ENCODE assay signal across 9 cellular contexts in genomic region chr16:66954097-66954659, GRCh38. TPM values are rescaled to one million over a fixed set of nuclear protein-coding genes. Genes with fewer than 3 reads are reported as not detected.
A peak's percentile ranks its signal among the peaks of the same experiment; 100 is the strongest.
DNase-seq lines count a peak whose midpoint lies in the region; ATAC-seq and TF ChIP-seq lines count a peak whose summit lies in the region.
"Had no signal": no experiment of that assay in that cellular context is flagged by ENCODE, and none has a peak within 500 bp of the region (broad histone marks: within the 10 kb centered on the region; RNA-seq: fewer than 3 reads in every experiment).

No MANE protein-coding gene starts in this region.

- H3K9me3 Mint-ChIP-seq in CD4-positive, alpha-beta memory T cell, result peaks cover 0 to 8% (median 4%) of the 10 kb centered on the region in 8 donors
- peaks cover 8% of the 10 kb centered on the region for H3K9me3 Mint-ChIP-seq in chondrocyte (ENCODE audit: low read depth)

- intact Hi-C loops in CD4-positive, alpha-beta memory T cell (cut with micrococcal nuclease), result loop anchor here (1.0 to 5.0 kb wide), 5 partner anchors 23 to 513 kb away; partner anchors contain the start of gene ZDHHC1

- no peak overlapping the region for H3K4me3 ChIP-seq in CD4-positive, alpha-beta memory T cell (ENCODE audit: low read length in 2 of 2)

- H3K27me3 Mint-ChIP-seq in CD4-positive, alpha-beta memory T cell, result peaks cover 25 to 33% of the 10 kb centered on the region in 2 donors
- H3K27me3 Mint-ChIP-seq in chondrocyte (ENCODE audit: low read depth), result peaks cover 19% of the 10 kb centered on the region

- no peaks in the 10 kb centered on the region for H3K36me3 ChIP-seq in CD4-positive, alpha-beta memory T cell (ENCODE audit: insufficient read depth, low read length)

- DNase-seq in CD4-positive, alpha-beta memory T cell, result peak; percentile 63 to 73 (median 69)
- peak; percentile 52 for DNase-seq in HCEC 1CT
- DNase-seq in NCI-H510A treated with DMSO at 0.1 percent for 48 hours (lab: John Stamatoyannopoulos, UW), result peak; percentile 56
- DNase-seq in activated CD4-positive, alpha-beta T cell treated with anti-CD3 and anti-CD28 coated beads for 4 hours, result peak; percentile 63 to 79
- DNase-seq in chondrocyte (ENCODE audit: low spot score), result no peak
- DNase-seq in left lobe of liver (ENCODE audit: low spot score), result peak; percentile 82
- DNase-seq in stimulated activated CD4-positive, alpha-beta T cell treated with anti-CD3 and anti-CD28 coated beads, Interleukin-4, amount 100 ng/mL, for 24 hours, result peak; percentile 81

- POLR2A ChIA-PET in CD4-positive, alpha-beta memory T cell (lab: Charles Lee; ENCODE audit: partially characterized antibody), result interaction anchor here (0.7 to 1.3 kb wide), 4 partner anchors 46 to 231 kb away, joined by 4 read pairs; partner anchors contain the start of gene PHAF1

- peak overlapping the region in 1 of 7 donors; percentile 12 for H3K27ac Mint-ChIP-seq in CD4-positive, alpha-beta memory T cell
- H3K27ac Mint-ChIP-seq in chondrocyte (ENCODE audit: unreplicated experiment), result no peak overlapping the region
- H3K27ac Mint-ChIP-seq: IgD-negative memory B cell had no signal

- no peak overlapping the region for H3K27ac ChIP-seq in CD4-positive, alpha-beta memory T cell (ENCODE audit: low read depth, low read length)

- CTCF ChIA-PET in CD4-positive, alpha-beta memory T cell (lab: Charles Lee; ENCODE audit: partially characterized antibody), result interaction anchor here (0.8 to 1.7 kb wide), 15 partner anchors 8 to 441 kb away, joined by 3 to 5 read pairs (median 3); no protein-coding TSS in a partner anchor

- H3K9me3 ChIP-seq in CD4-positive, alpha-beta memory T cell (ENCODE audit: control insufficient read depth in 1 of 2, low read length in 2 of 2), result no peaks in the 10 kb centered on the region

- no peaks in the 10 kb centered on the region for H3K4me1 ChIP-seq in CD4-positive, alpha-beta memory T cell (ENCODE audit: insufficient read depth, low read length)

- peaks cover 0 to 5% of the 10 kb centered on the region in 2 donors for H3K36me3 Mint-ChIP-seq in CD4-positive, alpha-beta memory T cell
- no peaks in the 10 kb centered on the region for H3K36me3 Mint-ChIP-seq in chondrocyte (ENCODE audit: low read depth)

- peak; percentile 91 for TF ChIP-seq CTCF in chondrocyte (IDR thresholded peaks at IDR 0.05)

- H3K27me3 ChIP-seq in CD4-positive, alpha-beta memory T cell (ENCODE audit: insufficient read depth, low read length), result peaks cover 8% of the 10 kb centered on the region

- no peak overlapping the region for H3K4me3 Mint-ChIP-seq in CD4-positive, alpha-beta memory T cell
- H3K4me3 Mint-ChIP-seq in chondrocyte (ENCODE audit: unreplicated experiment), result no peak overlapping the region

- H3K4me1 Mint-ChIP-seq in CD4-positive, alpha-beta memory T cell, result peaks cover 2 to 7% (median 3%) of the 10 kb centered on the region in 4 donors
- H3K4me1 Mint-ChIP-seq in chondrocyte (ENCODE audit: low read depth), result no peaks in the 10 kb centered on the region

- peak; percentile 84 for ATAC-seq in left lobe of liver
- ATAC-seq in HG02763 (IDR thresholded peaks at IDR 0.05; ENCODE audit: unreplicated experiment), result no peak

RNA-seq across cellular contexts. Expression of gene CES3, which starts 6.9 kb away (rescaled TPM):
- total RNA-seq in CD4-positive, alpha-beta memory T cell, result under 1 TPM; 0.32 to 0.61 TPM
- polyA plus RNA-seq in CD4-positive, alpha-beta memory T cell, result not detected
- 0.12 to 0.75 TPM (median 0.13 TPM) in 3 replicates for total RNA-seq in chondrocyte
- 80.3 TPM for total RNA-seq in left lobe of liver

RNA-seq across cellular contexts. Expression of gene CES2, which starts 18.9 kb away (rescaled TPM):
- 10 to 100 TPM; 46.5 to 51.0 TPM for total RNA-seq in CD4-positive, alpha-beta memory T cell
- polyA plus RNA-seq in CD4-positive, alpha-beta memory T cell, result 10 to 100 TPM; 25.4 to 30.4 TPM
- total RNA-seq in chondrocyte (25.2 to 27.9 TPM (median 26.0 TPM) in 3 replicates), left lobe of liver (286 TPM)

RNA-seq across cellular contexts. Expression of gene CIAO2B, which starts 20.0 kb away (rescaled TPM):
- 10 to 100 TPM; 72.7 to 75.0 TPM for total RNA-seq in CD4-positive, alpha-beta memory T cell
- polyA plus RNA-seq in CD4-positive, alpha-beta memory T cell, result 100 to 1,000 TPM; 128 to 150 TPM
- total RNA-seq in chondrocyte, result 55.9 to 64.9 TPM (median 61.3 TPM) in 3 replicates
- 42.6 TPM for total RNA-seq in left lobe of liver

RNA-seq across cellular contexts. Expression of gene RRAD, which starts 28.8 kb away (rescaled TPM):
- under 1 TPM; 0.29 to 0.58 TPM for total RNA-seq in CD4-positive, alpha-beta memory T cell
- not detected for polyA plus RNA-seq in CD4-positive, alpha-beta memory T cell
- total RNA-seq in chondrocyte (0.75 to 6.5 TPM (median 4.4 TPM) in 3 replicates), left lobe of liver (0.98 TPM)
- polyA plus RNA-seq: IgD-negative memory B cell had no signal

RNA-seq across cellular contexts. Expression of gene CES4A, which starts 34.2 kb away (rescaled TPM):
- total RNA-seq in CD4-positive, alpha-beta memory T cell, result 10 to 100 TPM; 19.8 to 21.9 TPM
- polyA plus RNA-seq in CD4-positive, alpha-beta memory T cell, result 10 to 100 TPM in 1 of 2 donors, 1 to 10 TPM in 1; 4.1 to 12.2 TPM
- total RNA-seq in chondrocyte, result 1.6 to 6.6 TPM (median 2.6 TPM) in 3 replicates
- total RNA-seq in left lobe of liver, result 67.7 TPM

Comparison
In these comparisons a context has a peak if more than half of its experiments do, and no peak if none do; other contexts are left out.
1. RNA of gene CES3, which starts 6.9 kb away (total RNA-seq): 80.3 TPM in left lobe of liver (single experiment); 0.32 to 0.61 TPM in CD4-positive, alpha-beta memory T cell and 0.12 to 0.75 TPM in chondrocyte; every median in the first group is over 10 times any median in the second.